Comparison of ENCODE assay signal across 1 cellular context in genomic region chr12:98274430-98275130, GRCh38.
TF ChIP-seq lines count a peak whose summit lies in the region.

No MANE protein-coding gene starts in this region.

TF ChIP-seq in GM12878, 131 proteins besides CTCF, POLR2A, EP300 and RAD21 (continued from another document and continues in another):
- TF ChIP-seq, protein P1, sequence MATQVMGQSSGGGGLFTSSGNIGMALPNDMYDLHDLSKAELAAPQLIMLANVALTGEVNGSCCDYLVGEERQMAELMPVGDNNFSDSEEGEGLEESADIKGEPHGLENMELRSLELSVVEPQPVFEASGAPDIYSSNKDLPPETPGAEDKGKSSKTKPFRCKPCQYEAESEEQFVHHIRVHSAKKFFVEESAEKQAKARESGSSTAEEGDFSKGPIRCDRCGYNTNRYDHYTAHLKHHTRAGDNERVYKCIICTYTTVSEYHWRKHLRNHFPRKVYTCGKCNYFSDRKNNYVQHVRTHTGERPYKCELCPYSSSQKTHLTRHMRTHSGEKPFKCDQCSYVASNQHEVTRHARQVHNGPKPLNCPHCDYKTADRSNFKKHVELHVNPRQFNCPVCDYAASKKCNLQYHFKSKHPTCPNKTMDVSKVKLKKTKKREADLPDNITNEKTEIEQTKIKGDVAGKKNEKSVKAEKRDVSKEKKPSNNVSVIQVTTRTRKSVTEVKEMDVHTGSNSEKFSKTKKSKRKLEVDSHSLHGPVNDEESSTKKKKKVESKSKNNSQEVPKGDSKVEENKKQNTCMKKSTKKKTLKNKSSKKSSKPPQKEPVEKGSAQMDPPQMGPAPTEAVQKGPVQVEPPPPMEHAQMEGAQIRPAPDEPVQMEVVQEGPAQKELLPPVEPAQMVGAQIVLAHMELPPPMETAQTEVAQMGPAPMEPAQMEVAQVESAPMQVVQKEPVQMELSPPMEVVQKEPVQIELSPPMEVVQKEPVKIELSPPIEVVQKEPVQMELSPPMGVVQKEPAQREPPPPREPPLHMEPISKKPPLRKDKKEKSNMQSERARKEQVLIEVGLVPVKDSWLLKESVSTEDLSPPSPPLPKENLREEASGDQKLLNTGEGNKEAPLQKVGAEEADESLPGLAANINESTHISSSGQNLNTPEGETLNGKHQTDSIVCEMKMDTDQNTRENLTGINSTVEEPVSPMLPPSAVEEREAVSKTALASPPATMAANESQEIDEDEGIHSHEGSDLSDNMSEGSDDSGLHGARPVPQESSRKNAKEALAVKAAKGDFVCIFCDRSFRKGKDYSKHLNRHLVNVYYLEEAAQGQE (IDR thresholded peaks at IDR 0.05; ENCODE audit: low read depth, low read length): no peak
- TF ChIP-seq CHD4 (IDR thresholded peaks at IDR 0.05) (no peak), BRCA1 (IDR thresholded peaks at IDR 0.05; ENCODE audit: low read depth, low read length) (no peak), ZZZ3 (IDR thresholded peaks at IDR 0.05; ENCODE audit: control insufficient read depth, insufficient read length, low read depth) (no peak), JUNB (IDR thresholded peaks at IDR 0.05) (peak; percentile 54), NBN (IDR thresholded peaks at IDR 0.05) (peak; percentile 62), EED (IDR thresholded peaks at IDR 0.05; ENCODE audit: low read depth) (peak; percentile 94), RELB (IDR thresholded peaks at IDR 0.05; ENCODE audit: low read depth) (peak; percentile 94), CREM (IDR thresholded peaks at IDR 0.05; ENCODE audit: low read depth) (peak; percentile 54; the same call in 1 of the 2 replicates), MEF2A (IDR thresholded peaks at IDR 0.05; ENCODE audit: insufficient read depth, low read depth, low read length) (peak; percentile 59), SUZ12 (IDR thresholded peaks at IDR 0.05; ENCODE audit: unreplicated experiment) (no peak), CBX5 (IDR thresholded peaks at IDR 0.05; ENCODE audit: low read depth) (0 out of 2 replicates have a peak, but pooled peaks have one; percentile 18), NFYA (IDR thresholded peaks at IDR 0.05; ENCODE audit: borderline replicate concordance, low read depth, low read length) (no peak), TCF7 (IDR thresholded peaks at IDR 0.05; ENCODE audit: borderline replicate concordance) (0 out of 2 replicates have a peak, but pooled peaks have one; percentile 12), IRF5 (IDR thresholded peaks at IDR 0.05; ENCODE audit: borderline replicate concordance) (no peak), KLF5 (IDR thresholded peaks at IDR 0.05; ENCODE audit: partially characterized antibody) (no peak), BCL3 (IDR thresholded peaks at IDR 0.05; ENCODE audit: borderline replicate concordance, insufficient read depth, low read depth, low read length, poor library complexity, severe bottlenecking) (no peak), HDAC2 (IDR thresholded peaks at IDR 0.05) (no peak), YBX1 (IDR thresholded peaks at IDR 0.05) (no peak), USF2 (IDR thresholded peaks at IDR 0.05; ENCODE audit: borderline replicate concordance, low read depth, low read length) (no peak), ESRRA (IDR thresholded peaks at IDR 0.05; ENCODE audit: low read length) (no peak), STAT3 (IDR thresholded peaks at IDR 0.05; ENCODE audit: low read depth, low read length) (no peak), TAF1 (IDR thresholded peaks at IDR 0.05; ENCODE audit: borderline replicate concordance, low read depth, low read length) (no peak), RUNX3 (IDR thresholded peaks at IDR 0.05; ENCODE audit: low read length) (peak; percentile 97), PAX8 (IDR thresholded peaks at IDR 0.05) (no peak), POLR2AphosphoS5 (IDR thresholded peaks at IDR 0.05; ENCODE audit: low read length) (no peak), BACH1 (IDR thresholded peaks at IDR 0.05; ENCODE audit: borderline replicate concordance) (peak; percentile 83), TBL1XR1 (IDR thresholded peaks at IDR 0.05; ENCODE audit: low read depth, low read length) (no peak; the same call in 1 of the 2 replicates), FOXK2 (IDR thresholded peaks at IDR 0.05) (no peak), LARP7 (IDR thresholded peaks at IDR 0.05) (no peak), KAT2A (conservative IDR thresholded peaks at IDR 0.05; ENCODE audit: control insufficient read depth, low read depth, low read length) (no peak), HSF1 (IDR thresholded peaks at IDR 0.05; ENCODE audit: low read depth, low read length) (no peak), HDAC6 (IDR thresholded peaks at IDR 0.05; ENCODE audit: unreplicated experiment) (no peak), PKNOX1 (IDR thresholded peaks at IDR 0.05) (no peak), SREBF2 (IDR thresholded peaks at IDR 0.05; ENCODE audit: low read length) (no peak), NFXL1 (IDR thresholded peaks at IDR 0.05; ENCODE audit: borderline replicate concordance) (no peak), MLLT1 (IDR thresholded peaks at IDR 0.05) (peak; percentile 48; the same call in 1 of the 2 replicates), SIN3A (IDR thresholded peaks at IDR 0.05; ENCODE audit: low read depth, low read length) (no peak), NR2F1 (conservative IDR thresholded peaks at IDR 0.05) (peak; percentile 89), EGR1 (IDR thresholded peaks at IDR 0.05; ENCODE audit: borderline replicate concordance in 1 of 2, low read depth in 2 of 2, low read length in 2 of 2) (no peak), BCL11A (IDR thresholded peaks at IDR 0.05; ENCODE audit: low read depth, low read length) (peak; percentile 96)
- TF ChIP-seq, protein P2, sequence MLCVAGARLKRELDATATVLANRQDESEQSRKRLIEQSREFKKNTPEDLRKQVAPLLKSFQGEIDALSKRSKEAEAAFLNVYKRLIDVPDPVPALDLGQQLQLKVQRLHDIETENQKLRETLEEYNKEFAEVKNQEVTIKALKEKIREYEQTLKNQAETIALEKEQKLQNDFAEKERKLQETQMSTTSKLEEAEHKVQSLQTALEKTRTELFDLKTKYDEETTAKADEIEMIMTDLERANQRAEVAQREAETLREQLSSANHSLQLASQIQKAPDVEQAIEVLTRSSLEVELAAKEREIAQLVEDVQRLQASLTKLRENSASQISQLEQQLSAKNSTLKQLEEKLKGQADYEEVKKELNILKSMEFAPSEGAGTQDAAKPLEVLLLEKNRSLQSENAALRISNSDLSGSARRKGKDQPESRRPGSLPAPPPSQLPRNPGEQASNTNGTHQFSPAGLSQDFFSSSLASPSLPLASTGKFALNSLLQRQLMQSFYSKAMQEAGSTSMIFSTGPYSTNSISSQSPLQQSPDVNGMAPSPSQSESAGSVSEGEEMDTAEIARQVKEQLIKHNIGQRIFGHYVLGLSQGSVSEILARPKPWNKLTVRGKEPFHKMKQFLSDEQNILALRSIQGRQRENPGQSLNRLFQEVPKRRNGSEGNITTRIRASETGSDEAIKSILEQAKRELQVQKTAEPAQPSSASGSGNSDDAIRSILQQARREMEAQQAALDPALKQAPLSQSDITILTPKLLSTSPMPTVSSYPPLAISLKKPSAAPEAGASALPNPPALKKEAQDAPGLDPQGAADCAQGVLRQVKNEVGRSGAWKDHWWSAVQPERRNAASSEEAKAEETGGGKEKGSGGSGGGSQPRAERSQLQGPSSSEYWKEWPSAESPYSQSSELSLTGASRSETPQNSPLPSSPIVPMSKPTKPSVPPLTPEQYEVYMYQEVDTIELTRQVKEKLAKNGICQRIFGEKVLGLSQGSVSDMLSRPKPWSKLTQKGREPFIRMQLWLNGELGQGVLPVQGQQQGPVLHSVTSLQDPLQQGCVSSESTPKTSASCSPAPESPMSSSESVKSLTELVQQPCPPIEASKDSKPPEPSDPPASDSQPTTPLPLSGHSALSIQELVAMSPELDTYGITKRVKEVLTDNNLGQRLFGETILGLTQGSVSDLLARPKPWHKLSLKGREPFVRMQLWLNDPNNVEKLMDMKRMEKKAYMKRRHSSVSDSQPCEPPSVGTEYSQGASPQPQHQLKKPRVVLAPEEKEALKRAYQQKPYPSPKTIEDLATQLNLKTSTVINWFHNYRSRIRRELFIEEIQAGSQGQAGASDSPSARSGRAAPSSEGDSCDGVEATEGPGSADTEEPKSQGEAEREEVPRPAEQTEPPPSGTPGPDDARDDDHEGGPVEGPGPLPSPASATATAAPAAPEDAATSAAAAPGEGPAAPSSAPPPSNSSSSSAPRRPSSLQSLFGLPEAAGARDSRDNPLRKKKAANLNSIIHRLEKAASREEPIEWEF (IDR thresholded peaks at IDR 0.05; ENCODE audit: insufficient replicate concordance, low read depth, low read length): peak; percentile 83
- TF ChIP-seq, protein P3, sequence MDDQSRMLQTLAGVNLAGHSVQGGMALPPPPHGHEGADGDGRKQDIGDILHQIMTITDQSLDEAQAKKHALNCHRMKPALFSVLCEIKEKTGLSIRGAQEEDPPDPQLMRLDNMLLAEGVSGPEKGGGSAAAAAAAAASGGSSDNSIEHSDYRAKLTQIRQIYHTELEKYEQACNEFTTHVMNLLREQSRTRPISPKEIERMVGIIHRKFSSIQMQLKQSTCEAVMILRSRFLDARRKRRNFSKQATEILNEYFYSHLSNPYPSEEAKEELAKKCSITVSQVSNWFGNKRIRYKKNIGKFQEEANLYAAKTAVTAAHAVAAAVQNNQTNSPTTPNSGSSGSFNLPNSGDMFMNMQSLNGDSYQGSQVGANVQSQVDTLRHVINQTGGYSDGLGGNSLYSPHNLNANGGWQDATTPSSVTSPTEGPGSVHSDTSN (IDR thresholded peaks at IDR 0.05; ENCODE audit: insufficient replicate concordance, low read depth, low read length): no peak
